Comparison of ENCODE assay signal across 8 cellular contexts in genomic region chr17:46922804-46923635, GRCh38. TPM values are rescaled to one million over a fixed set of nuclear protein-coding genes. Genes with fewer than 3 reads are reported as not detected.
DNase-seq lines count a peak whose midpoint lies in the region; ATAC-seq and TF ChIP-seq lines count a peak whose summit lies in the region.

TSS of gene GOSR2 (plus strand) at chr17:46923160. CDS start at chr17:46923193, 33 bp downstream.

- H3K36me3 ChIP-seq in prostate gland: no peaks in the 10 kb centered on the region

- peak within 1 kb of the TSS; percentile 94 to 97 for H3K27ac ChIP-seq in prostate gland

- TF ChIP-seq CTCF in GM13976 (IDR thresholded peaks at IDR 0.05; ENCODE audit: borderline replicate concordance, control extremely low read depth, extremely low read depth, insufficient read depth, missing control alignments): no peak
- TF ChIP-seq CTCF in prostate gland (IDR thresholded peaks at IDR 0.05): peak in 2 of 4 experiments; percentile 25 to 31

- peak; percentile 48 for TF ChIP-seq POLR2A in prostate gland (IDR thresholded peaks at IDR 0.05)

- H3K27me3 ChIP-seq in prostate gland (replicated peaks; ENCODE audit: insufficient read depth): no peaks in the 10 kb centered on the region

- H3K9me3 ChIP-seq in prostate gland: no peaks in the 10 kb centered on the region

- no peaks in the 10 kb centered on the region for H3K4me1 ChIP-seq in prostate gland (replicated peaks)

- intact Hi-C loops in T-helper 1 cell treated with Interleukin-12 subunit alpha and Interleukin-12 subunit beta and Interleukin-4 antibody, amounts not matched to agents 30 ng/mL and 1 ng/mL, for 36 hours (cut with micrococcal nuclease): loop anchor here (1.0 to 5.0 kb wide), 6 partner anchors 18 to 728 kb away; partner anchors contain the start of genes CDC27 and EFCAB13
- intact Hi-C loops in left cardiac atrium (cut with DNase I): no loop called here
- intact Hi-C loops in prostate gland (cut with DNase I): no loop called here

- DNase-seq in GM13976 (ENCODE audit: low spot score) (peak; percentile 95), NCI-H146 (lab: John Stamatoyannopoulos, UW) (peak; percentile 94), amniotic epithelial cell (ENCODE audit: low read depth) (peak; percentile 84), left cardiac atrium (peak; percentile 93), prostate gland (ENCODE audit: low spot score) (peak; percentile 80), ureter (ENCODE audit: low spot score) (peak; percentile 87)

- in situ Hi-C loops in GM13976 (cut with MboI; ENCODE audit: low sequenced_read_pairs, unreplicated experiment): no loop called here

- ATAC-seq in HG02852 (IDR thresholded peaks at IDR 0.05; ENCODE audit: unreplicated experiment) (peak; percentile 94), left cardiac atrium (peak; percentile 98 to 99)

- WGBS in prostate gland: under 1% methylated on average over 51 of the region's 52 CpGs

- peak within 1 kb of the TSS; percentile 71 to 78 for H3K4me3 ChIP-seq in prostate gland

RNA-seq across cellular contexts. Expression of gene GOSR2, which starts in this region (rescaled TPM):
- 64.8 and 67.1 TPM in 2 replicates for total RNA-seq in T-helper 1 cell treated with Interleukin-12 subunit alpha and Interleukin-12 subunit beta and Interleukin-4 antibody, amounts not matched to agents 30 ng/mL and 1 ng/mL, for 36 hours
- total RNA-seq in left cardiac atrium (10 to 100 TPM; 44.4 to 60.4 TPM), prostate gland (10 to 100 TPM; 40.0 to 61.4 TPM), ureter (66.1 TPM)

Comparison
In these comparisons a context has a peak if more than half of its experiments do, and no peak if none do; other contexts are left out.
1. Peak in every context shown above with its lines: DNase-seq, ATAC-seq, H3K4me3 ChIP-seq and H3K27ac ChIP-seq.